ENCODE assay signal across 8 cellular contexts in the genomic region with DNA sequence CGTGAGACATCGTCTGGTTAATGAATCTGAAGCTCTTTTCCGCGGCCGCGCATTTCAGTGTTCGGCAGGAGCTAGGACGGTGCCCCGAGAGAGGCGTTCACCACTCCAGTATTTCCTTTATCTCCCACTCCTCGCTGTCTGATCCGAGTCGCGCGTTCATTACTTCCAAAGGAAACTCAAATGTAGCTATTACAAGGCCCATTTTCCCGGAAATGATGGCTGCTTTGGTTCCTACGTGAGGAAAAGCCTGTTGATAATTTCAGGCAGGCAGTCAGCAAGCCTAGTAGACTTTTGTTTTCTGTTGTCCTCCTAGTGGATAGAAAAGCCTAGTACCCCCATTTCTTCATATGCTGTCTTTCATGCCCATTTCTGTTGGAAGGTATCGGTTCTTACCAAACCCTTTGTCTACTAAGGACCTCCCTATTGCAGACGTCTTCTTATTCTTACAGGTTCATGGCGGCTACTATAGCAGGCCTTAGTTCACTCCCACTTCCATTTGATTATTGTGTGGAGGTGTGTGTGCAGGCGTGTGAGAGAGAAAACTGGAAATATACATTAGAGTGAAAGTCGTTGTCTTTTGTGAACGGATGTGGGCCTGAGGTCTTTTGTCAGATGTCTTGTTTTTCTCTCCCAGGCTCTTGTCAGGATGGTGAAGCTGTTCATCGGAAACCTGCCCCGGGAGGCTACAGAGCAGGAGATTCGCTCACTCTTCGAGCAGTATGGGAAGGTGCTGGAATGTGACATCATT. TPM values are rescaled to one million over a fixed set of nuclear protein-coding genes. Genes with fewer than 3 reads are reported as not detected.
DNase-seq lines count a peak whose midpoint lies in the region; ATAC-seq and TF ChIP-seq lines count a peak whose summit lies in the region.

No MANE protein-coding gene starts in this region.

- 3 to 6% (median 5%) methylated on average over 27 of the region's 27 CpGs for WGBS in adrenal gland, 4 donors

- intact Hi-C loops in adrenal gland (cut with DNase I), result no loop called here

- peak; percentile 36 for DNase-seq in DMS79 treated with DMSO at 0.1 percent for 48 hours (lab: John Stamatoyannopoulos, UW)
- no peak for DNase-seq in DMS79 (lab: John Stamatoyannopoulos, UW)
- DNase-seq in MV-4-11 (lab: John Stamatoyannopoulos, UW), result peak; percentile 39
- peak in 4 of 7 donors; percentile 37 to 70 (median 42) for DNase-seq in adrenal gland
- no peak for DNase-seq in GF-D8 (lab: John Stamatoyannopoulos, UW)

- H3K9me3 ChIP-seq in adrenal gland (replicated peaks in 1 of 3), result no peaks in the 10 kb centered on the region
- H3K9me3 ChIP-seq in skeletal muscle tissue (ENCODE audit: control insufficient read depth in 3 of 3, low read length in 3 of 3), result no peaks in the 10 kb centered on the region

- no peak for TF ChIP-seq POLR2A in adrenal gland (IDR thresholded peaks at IDR 0.05)

- peak in 2 of 6 experiments; percentile 11 to 13 for TF ChIP-seq CTCF in adrenal gland (IDR thresholded peaks at IDR 0.05)

- H3K4me3 ChIP-seq in adrenal gland (peak overlapping the region; percentile 64 to 94 (median 70)), iPS-11a (ENCODE audit: low read depth, low read length) (peak overlapping the region; percentile 96), skeletal muscle tissue (ENCODE audit: low read length in 3 of 3) (peak overlapping the region; percentile 93 to 99 (median 96))

- peaks cover 0 to 39% of the 10 kb centered on the region in 2 donors for H3K36me3 ChIP-seq in adrenal gland (replicated peaks in 1 of 2)
- peaks cover 12 to 26% (median 22%) of the 10 kb centered on the region in 3 donors for H3K36me3 ChIP-seq in skeletal muscle tissue (ENCODE audit: control insufficient read depth in 3 of 3, insufficient read depth in 3 of 3, low read length in 3 of 3)

- peaks cover 57 to 58% of the 10 kb centered on the region in 2 donors for H3K4me1 ChIP-seq in adrenal gland (replicated peaks in 1 of 2)
- H3K4me1 ChIP-seq in skeletal muscle tissue (ENCODE audit: control insufficient read depth in 3 of 3, insufficient read depth in 3 of 3, low read length in 3 of 3), result peaks cover 59 to 64% (median 63%) of the 10 kb centered on the region in 3 donors

- peak overlapping the region; percentile 95 to 97 (median 96) for H3K9ac ChIP-seq in skeletal muscle tissue (ENCODE audit: low read depth in 1 of 3, low read length in 3 of 3)

- no peak for ATAC-seq in HG02938 (IDR thresholded peaks at IDR 0.05; ENCODE audit: unreplicated experiment)

- H3K27ac ChIP-seq in adrenal gland, result peak overlapping the region; percentile 70 to 95 (median 89)
- peak overlapping the region; percentile 96 for H3K27ac ChIP-seq in skeletal muscle tissue (ENCODE audit: low read depth, low read length)

- H3K27me3 ChIP-seq in adrenal gland, result no peaks in the 10 kb centered on the region
- no peaks in the 10 kb centered on the region for H3K27me3 ChIP-seq in skeletal muscle tissue (ENCODE audit: control insufficient read depth in 3 of 3, insufficient read depth in 3 of 3, low read length in 3 of 3)

RNA-seq across cellular contexts. Expression of a gene that starts 0.7 kb away (rescaled TPM):
- 100 to 1,000 TPM in 6 of 8 donors, 10 to 100 TPM in 2; 89.9 to 243 (median 138) TPM for total RNA-seq in adrenal gland
- 100 to 1,000 TPM in 1 of 3 donors, 10 to 100 TPM in 2; 70.0 to 205 (median 79.4) TPM for polyA plus RNA-seq in adrenal gland
- total RNA-seq in skeletal muscle tissue, result 98.6 TPM

RNA-seq across cellular contexts. Expression of a gene that starts 22.8 kb away (rescaled TPM):
- total RNA-seq in adrenal gland (100 to 1,000 TPM in 1 of 8 donors, 10 to 100 TPM in 7; 32.3 to 106 (median 52.7) TPM), skeletal muscle tissue (23.5 TPM)
- 10 to 100 TPM; 29.1 to 96.7 (median 39.1) TPM for polyA plus RNA-seq in adrenal gland

RNA-seq across cellular contexts. Expression of a gene that starts 38.4 kb away (rescaled TPM):
- total RNA-seq in adrenal gland (10 to 100 TPM in 7 of 8 donors, 1 to 10 TPM in 1; 9.9 to 30.7 (median 18.8) TPM), skeletal muscle tissue (32.4 TPM)
- polyA plus RNA-seq in adrenal gland, result 10 to 100 TPM; 20.9 to 29.8 (median 23.3) TPM

RNA-seq across cellular contexts. Expression of a gene that starts 46.3 kb away (rescaled TPM):
- total RNA-seq in adrenal gland (10 to 100 TPM; 21.9 to 76.3 (median 43.1) TPM), skeletal muscle tissue (27.7 TPM)
- 100 to 1,000 TPM in 2 of 3 donors, 10 to 100 TPM in 1; 22.7 to 204 (median 188) TPM for polyA plus RNA-seq in adrenal gland

RNA-seq across cellular contexts. Expression of a gene that starts 46.4 kb away (rescaled TPM):
- total RNA-seq in adrenal gland (under 1 TPM; 0.30 to 0.84 (median 0.47) TPM), skeletal muscle tissue (not detected)
- polyA plus RNA-seq in adrenal gland, result under 1 TPM; 0.13 to 0.90 (median 0.24) TPM

Comparison
In these comparisons a context has a peak if more than half of its experiments do, and no peak if none do; other contexts are left out.
1. DNase-seq: peak in DMS79 treated with DMSO at 0.1 percent for 48 hours (single experiment), MV-4-11 (single experiment) and adrenal gland (4 of 7); none in DMS79 (single experiment) and GF-D8 (single experiment).
2. Peak in every context shown above with its lines, with median percentiles within 50 percentile points of each other: H3K4me3 ChIP-seq.